Comparison of ENCODE assay signal across 8 cellular contexts in the genomic region with DNA sequence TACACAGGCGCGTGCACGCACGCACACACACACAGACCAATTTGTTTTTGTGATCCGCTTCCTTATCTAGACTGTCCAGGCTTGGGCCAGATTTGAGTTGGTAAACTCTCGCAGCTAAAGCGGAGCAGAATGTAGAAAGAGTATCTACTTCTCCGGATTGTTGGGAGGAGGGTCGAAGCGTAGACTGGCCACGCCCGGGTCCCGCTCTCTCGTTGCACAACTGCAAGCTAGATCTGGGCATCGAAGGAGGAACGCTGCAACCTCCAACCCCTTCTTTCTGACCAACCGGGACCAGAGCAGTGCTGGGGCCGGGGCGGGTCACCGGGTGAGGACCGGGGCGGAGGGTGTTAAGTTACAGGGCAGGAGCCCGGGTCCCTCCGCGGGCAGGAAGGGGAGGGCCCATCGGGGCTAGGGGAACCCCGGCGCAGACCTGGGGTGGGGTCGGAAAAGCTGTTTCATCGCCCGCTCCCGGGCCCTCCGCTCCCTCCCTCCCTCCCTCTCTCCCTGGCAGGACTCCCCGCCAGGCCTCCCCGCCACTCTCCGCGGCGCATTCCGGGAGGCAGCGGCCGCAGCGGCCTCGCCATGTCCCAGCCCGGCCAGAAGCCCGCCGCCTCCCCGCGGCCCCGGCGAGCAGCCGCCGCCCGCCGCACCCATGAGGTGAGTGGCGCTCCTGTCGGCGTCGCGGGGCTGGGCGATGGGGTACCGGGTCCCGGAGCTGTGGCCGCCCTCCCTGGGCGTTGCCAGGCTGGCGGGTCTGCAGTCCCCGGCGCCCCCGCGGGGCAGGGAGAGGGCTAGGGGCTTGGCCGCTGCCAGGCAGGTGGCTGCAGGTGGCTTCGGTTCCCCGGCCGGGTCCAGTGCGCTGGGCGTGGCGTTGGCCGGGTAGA. TPM values are rescaled to one million over a fixed set of nuclear protein-coding genes. Genes with fewer than 3 reads are reported as not detected.
DNase-seq lines count a peak whose midpoint lies in the region; ATAC-seq and TF ChIP-seq lines count a peak whose summit lies in the region.

A gene with protein sequence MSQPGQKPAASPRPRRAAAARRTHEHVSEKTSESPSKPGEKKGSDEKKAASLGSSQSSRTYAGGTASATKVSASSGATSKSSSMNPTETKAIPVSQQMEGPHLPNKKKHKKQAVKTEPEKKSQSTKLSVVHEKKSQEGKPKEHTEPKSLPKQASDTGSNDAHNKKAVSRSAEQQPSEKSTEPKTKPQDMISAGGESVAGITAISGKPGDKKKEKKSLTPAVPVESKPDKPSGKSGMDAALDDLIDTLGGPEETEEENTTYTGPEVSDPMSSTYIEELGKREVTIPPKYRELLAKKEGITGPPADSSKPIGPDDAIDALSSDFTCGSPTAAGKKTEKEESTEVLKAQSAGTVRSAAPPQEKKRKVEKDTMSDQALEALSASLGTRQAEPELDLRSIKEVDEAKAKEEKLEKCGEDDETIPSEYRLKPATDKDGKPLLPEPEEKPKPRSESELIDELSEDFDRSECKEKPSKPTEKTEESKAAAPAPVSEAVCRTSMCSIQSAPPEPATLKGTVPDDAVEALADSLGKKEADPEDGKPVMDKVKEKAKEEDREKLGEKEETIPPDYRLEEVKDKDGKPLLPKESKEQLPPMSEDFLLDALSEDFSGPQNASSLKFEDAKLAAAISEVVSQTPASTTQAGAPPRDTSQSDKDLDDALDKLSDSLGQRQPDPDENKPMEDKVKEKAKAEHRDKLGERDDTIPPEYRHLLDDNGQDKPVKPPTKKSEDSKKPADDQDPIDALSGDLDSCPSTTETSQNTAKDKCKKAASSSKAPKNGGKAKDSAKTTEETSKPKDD (plus strand): TSS at position 536 of the 884 bp plus-strand sequence. CDS start 47 bp downstream, at position 583.

- TF ChIP-seq CTCF in dorsolateral prefrontal cortex (IDR thresholded peaks at IDR 0.05 in 54 of 56, conservative IDR thresholded peaks at IDR 0.05 in 2 of 56; ENCODE audit: low read depth in 1 of 56, partially characterized antibody in 56 of 56) (no peak), lower lobe of right lung (IDR thresholded peaks at IDR 0.05) (no peak)

- peak; percentile 30 for DNase-seq in SKM-1 treated with dmso at 0.1 percent for 144 hours (lab: John Stamatoyannopoulos, UW; ENCODE audit: unreplicated experiment)
- DNase-seq in SKM-1 (lab: John Stamatoyannopoulos, UW; ENCODE audit: unreplicated experiment) = no peak
- peak; percentile 39 for DNase-seq in NCI-H345 treated with DMSO at 0.1 percent for 48 hours (lab: John Stamatoyannopoulos, UW; ENCODE audit: unreplicated experiment)
- DNase-seq in activated CD4-positive, alpha-beta T cell treated with anti-CD3 and anti-CD28 coated beads, Interleukin-2, amount 50 U/mL, for 48 hours = peak; percentile 83 to 87
- DNase-seq in dorsolateral prefrontal cortex = peak; percentile 40 to 79 (median 59)
- peak; percentile 97 for DNase-seq in lower lobe of right lung
- DNase-seq in stimulated activated CD4-positive, alpha-beta T cell treated with anti-CD3 and anti-CD28 coated beads, TNF-alpha, amount 100 ng/mL, for 4 hours (ENCODE audit: low read depth in 3 of 3) = peak; percentile 59 to 69 (median 65)

- peak within 1 kb of the TSS; percentile 65 to 98 (median 88) for H3K4me3 ChIP-seq in dorsolateral prefrontal cortex
- H3K4me3 ChIP-seq in lower lobe of right lung = peak within 1 kb of the TSS; percentile 91

- peak; percentile 53 for ATAC-seq in HG02938 (IDR thresholded peaks at IDR 0.05; ENCODE audit: unreplicated experiment)
- peak; percentile 90 to 95 for ATAC-seq in lower lobe of right lung

- peak within 1 kb of the TSS; percentile 54 to 95 (median 89) for H3K27ac ChIP-seq in dorsolateral prefrontal cortex
- peak within 1 kb of the TSS; percentile 99 for H3K27ac ChIP-seq in lower lobe of right lung

- intact Hi-C loops in dorsolateral prefrontal cortex (cut with DNase I) (loop anchor here (2.0 kb wide), 1 partner anchor 41 kb away; no protein-coding TSS in a partner anchor), lower lobe of right lung (cut with DNase I) (no loop called here)

- H3K36me3 ChIP-seq in lower lobe of right lung = no peaks in the 10 kb centered on the region

- H3K9me3 ChIP-seq in lower lobe of right lung = no peaks in the 10 kb centered on the region

- no peaks in the 10 kb centered on the region for H3K27me3 ChIP-seq in dorsolateral prefrontal cortex
- H3K27me3 ChIP-seq in lower lobe of right lung (ENCODE audit: low read depth) = no peaks in the 10 kb centered on the region

- H3K4me1 ChIP-seq in lower lobe of right lung = peaks cover 33% of the 10 kb centered on the region

RNA-seq across cellular contexts. Expression of the gene that starts here (rescaled TPM):
- total RNA-seq in dorsolateral prefrontal cortex = 100 to 1,000 TPM in 89 of 120 experiments, 10 to 100 TPM in 31; 82.9 to 179 (median 108) TPM
- total RNA-seq in lower lobe of right lung = 272 TPM
